ENCODE assay signal across 20 cellular contexts in the genomic region with DNA sequence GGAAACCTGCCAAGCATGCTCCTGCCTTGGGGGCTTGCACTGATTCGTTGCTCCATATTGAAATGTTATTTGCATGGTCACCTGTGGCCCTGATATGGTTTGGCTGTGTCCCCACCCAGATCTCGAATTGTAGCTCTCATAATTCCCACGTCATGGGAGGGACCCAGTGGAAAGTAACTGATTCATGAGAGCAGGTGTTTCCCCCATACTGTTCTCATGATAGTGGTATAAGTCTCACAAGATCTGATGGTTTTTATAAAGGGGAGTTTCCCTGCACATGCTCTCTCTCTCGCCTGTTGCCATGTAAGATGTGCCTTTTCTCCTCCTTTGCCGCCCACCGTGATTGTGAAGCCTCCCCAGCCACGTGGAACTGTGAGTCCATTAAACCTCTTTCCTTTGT.
DNase-seq lines count a peak whose midpoint lies in the region; ATAC-seq and TF ChIP-seq lines count a peak whose summit lies in the region.
"Had no signal": no experiment of that assay in that cellular context is flagged by ENCODE, and none has a peak within 500 bp of the region (broad histone marks: within the 10 kb centered on the region; RNA-seq: fewer than 3 reads in every experiment).

No MANE protein-coding gene starts in this region.

- H3K27me3 ChIP-seq in DND-41 (ENCODE audit: insufficient read depth, low read length, poor library complexity), result no peaks in the 10 kb centered on the region
- no peaks in the 10 kb centered on the region for H3K27me3 ChIP-seq in ascending aorta
- H3K27me3 ChIP-seq: BLaER1 treated with 17β-estradiol and CSF1 and Interleukin-3, amounts not matched to agents 10 nM and 100 nM had no signal

- H3K4me3 ChIP-seq in DND-41 (ENCODE audit: low read depth in 1 of 2, low read length in 2 of 2) (no peak overlapping the region; a peak in 1 of 4 replicates), ascending aorta (no peak overlapping the region)
- H3K4me3 ChIP-seq: A549; BLaER1 treated with 17β-estradiol and CSF1 and Interleukin-3, amounts not matched to agents 10 nM and 100 nM; GM12878 had no signal

- no peak for ATAC-seq in DND-41 (ENCODE audit: insufficient read depth, low read depth)
- ATAC-seq in activated T-helper 17 cell treated with anti-CD3 and anti-CD28 coated beads, Interleukin-2, amount 50 U/mL, for 72 hours (replicated peaks), result peak; percentile 62
- ATAC-seq: A549; CD8-positive, alpha-beta T cell; GM12878 had no signal

- H3K9me3 Mint-ChIP-seq in activated CD4-positive, alpha-beta T cell treated with anti-CD3 and anti-CD28 coated beads, Interleukin-2, amount 10 ng/mL, durations not matched to agents 24 days and 14 days, result peaks cover 24% of the 10 kb centered on the region
- H3K9me3 Mint-ChIP-seq in activated T-helper 17 cell treated with anti-CD3 and anti-CD28 coated beads, Interleukin-2, amount 50 U/mL, for 72 hours, result peaks cover 17% of the 10 kb centered on the region
- peaks cover 17% of the 10 kb centered on the region for H3K9me3 Mint-ChIP-seq in activated CD4-positive, alpha-beta memory T cell treated with anti-CD3 and anti-CD28 coated beads, Interleukin-2, amount 10 ng/mL, durations not matched to agents 7 days and 5 days

- no peaks in the 10 kb centered on the region for H3K79me2 ChIP-seq in DND-41 (ENCODE audit: insufficient read depth, low read length)

- no peaks in the 10 kb centered on the region for H4K20me1 ChIP-seq in DND-41 (ENCODE audit: insufficient read depth, low read length)
- H4K20me1 ChIP-seq: BLaER1 treated with 17β-estradiol and CSF1 and Interleukin-3, amounts not matched to agents 10 nM and 100 nM had no signal

- CTCF ChIA-PET in activated CD4-positive, alpha-beta memory T cell treated with anti-CD3 and anti-CD28 coated beads, Interleukin-2, amount 10 ng/mL, durations not matched to agents 7 days and 5 days (lab: Charles Lee), result no interaction called here

- TF ChIP-seq CTCF in DND-41 (IDR thresholded peaks at IDR 0.05; ENCODE audit: borderline replicate concordance, extremely low read depth, low read length, poor library complexity, severe bottlenecking) (no peak), ascending aorta (IDR thresholded peaks at IDR 0.05) (no peak)

- H3K4me3 Mint-ChIP-seq in activated CD4-positive, alpha-beta T cell treated with anti-CD3 and anti-CD28 coated beads, Interleukin-2, amount 10 ng/mL, durations not matched to agents 24 days and 14 days, result no peak overlapping the region
- no peak overlapping the region for H3K4me3 Mint-ChIP-seq in activated T-helper 17 cell treated with anti-CD3 and anti-CD28 coated beads, Interleukin-2, amount 50 U/mL, for 72 hours
- H3K4me3 Mint-ChIP-seq in activated CD4-positive, alpha-beta memory T cell treated with anti-CD3 and anti-CD28 coated beads, Interleukin-2, amount 10 ng/mL, durations not matched to agents 7 days and 5 days, result no peak overlapping the region
- H3K4me3 Mint-ChIP-seq: B cell; CD4-positive, alpha-beta T cell; CD8-positive, alpha-beta T cell had no signal

- H3K27ac ChIP-seq in DND-41 (ENCODE audit: low read length), result peak overlapping the region; percentile 76; the same call in 1 of the 2 replicates
- H3K27ac ChIP-seq in ascending aorta, result no peak overlapping the region
- H3K27ac ChIP-seq: 22Rv1; A549; BLaER1 treated with 17β-estradiol and CSF1 and Interleukin-3, amounts not matched to agents 10 nM and 100 nM; C4-2B had no signal

- H3K9me3 ChIP-seq in DND-41 (ENCODE audit: insufficient read depth, low read length, severe bottlenecking) (peaks cover 16% of the 10 kb centered on the region), ascending aorta (no peaks in the 10 kb centered on the region)

- H3K36me3 ChIP-seq in DND-41 (ENCODE audit: insufficient read depth, low read length), result peaks cover 8% of the 10 kb centered on the region; the same call in 1 of the 2 replicates
- H3K36me3 ChIP-seq in ascending aorta, result no peaks in the 10 kb centered on the region
- H3K36me3 ChIP-seq: BLaER1 treated with 17β-estradiol and CSF1 and Interleukin-3, amounts not matched to agents 10 nM and 100 nM had no signal

- H3K27ac Mint-ChIP-seq in activated CD4-positive, alpha-beta T cell treated with anti-CD3 and anti-CD28 coated beads, Interleukin-2, amount 10 ng/mL, durations not matched to agents 24 days and 14 days, result peak overlapping the region; percentile 4
- H3K27ac Mint-ChIP-seq in activated T-helper 17 cell treated with anti-CD3 and anti-CD28 coated beads, Interleukin-2, amount 50 U/mL, for 72 hours, result no peak overlapping the region
- H3K27ac Mint-ChIP-seq in activated CD4-positive, alpha-beta memory T cell treated with anti-CD3 and anti-CD28 coated beads, Interleukin-2, amount 10 ng/mL, durations not matched to agents 7 days and 5 days, result no peak overlapping the region
- H3K27ac Mint-ChIP-seq: B cell; CD4-positive, alpha-beta T cell; CD8-positive, alpha-beta T cell had no signal

- peaks cover 73% of the 10 kb centered on the region for H3K4me1 ChIP-seq in DND-41 (ENCODE audit: insufficient read depth, low read length)
- no peaks in the 10 kb centered on the region for H3K4me1 ChIP-seq in ascending aorta
- H3K4me1 ChIP-seq: Caco-2 had no signal

- intact Hi-C loops in activated CD4-positive, alpha-beta T cell treated with anti-CD3 and anti-CD28 coated beads, Interleukin-2, amount 10 ng/mL, durations not matched to agents 24 days and 14 days (cut with micrococcal nuclease), result no loop called here
- intact Hi-C loops in ascending aorta (cut with DNase I), result no loop called here

- peaks cover 28% of the 10 kb centered on the region for H3K4me1 Mint-ChIP-seq in activated CD4-positive, alpha-beta T cell treated with anti-CD3 and anti-CD28 coated beads, Interleukin-2, amount 10 ng/mL, durations not matched to agents 24 days and 14 days
- H3K4me1 Mint-ChIP-seq in activated T-helper 17 cell treated with anti-CD3 and anti-CD28 coated beads, Interleukin-2, amount 50 U/mL, for 72 hours, result peaks cover 13% of the 10 kb centered on the region
- H3K4me1 Mint-ChIP-seq in activated CD4-positive, alpha-beta memory T cell treated with anti-CD3 and anti-CD28 coated beads, Interleukin-2, amount 10 ng/mL, durations not matched to agents 7 days and 5 days, result peaks cover 15% of the 10 kb centered on the region
- H3K4me1 Mint-ChIP-seq: B cell had no signal

- H3K9ac ChIP-seq in DND-41 (ENCODE audit: low read depth, low read length), result no peak overlapping the region
- H3K9ac ChIP-seq: BLaER1 treated with 17β-estradiol and CSF1 and Interleukin-3, amounts not matched to agents 10 nM and 100 nM had no signal

- POLR2A ChIA-PET in activated CD4-positive, alpha-beta memory T cell treated with anti-CD3 and anti-CD28 coated beads, Interleukin-2, amount 10 ng/mL, durations not matched to agents 7 days and 5 days (lab: Charles Lee), result no interaction called here

- no peaks in the 10 kb centered on the region for H3K27me3 Mint-ChIP-seq in activated CD4-positive, alpha-beta T cell treated with anti-CD3 and anti-CD28 coated beads, Interleukin-2, amount 10 ng/mL, durations not matched to agents 24 days and 14 days
- H3K27me3 Mint-ChIP-seq in activated T-helper 17 cell treated with anti-CD3 and anti-CD28 coated beads, Interleukin-2, amount 50 U/mL, for 72 hours, result no peaks in the 10 kb centered on the region
- H3K27me3 Mint-ChIP-seq in activated CD4-positive, alpha-beta memory T cell treated with anti-CD3 and anti-CD28 coated beads, Interleukin-2, amount 10 ng/mL, durations not matched to agents 7 days and 5 days, result no peaks in the 10 kb centered on the region
- H3K27me3 Mint-ChIP-seq: CD4-positive, alpha-beta T cell had no signal

- DNase-seq in activated CD4-positive, alpha-beta T cell treated with anti-CD3 and anti-CD28 coated beads, Interleukin-2, amount 10 ng/mL, durations not matched to agents 24 days and 14 days, result no peak
- DNase-seq in activated CD4-positive, alpha-beta T cell treated with anti-CD3 and anti-CD28 coated beads, Interleukin-2, amount 50 U/mL, for 48 hours, result no peak
- no peak for DNase-seq in DND-41
- no peak for DNase-seq in ascending aorta (ENCODE audit: low spot score in 2 of 2)
- no peak for DNase-seq in activated CD4-positive, alpha-beta memory T cell treated with anti-CD3 and anti-CD28 coated beads, Interleukin-2, amount 10 ng/mL, durations not matched to agents 7 days and 5 days
- DNase-seq: AML-193; Caco-2; Calu3; CD4-positive, alpha-beta T cell; CD8-positive, alpha-beta T cell; DMS79 treated with DMSO at 0.1 percent for 48 hours; EL; GDM1 had no signal

- no peak overlapping the region for H2AFZ ChIP-seq in DND-41 (ENCODE audit: low read depth, low read length)

- no peak overlapping the region for H3K4me2 ChIP-seq in DND-41 (ENCODE audit: insufficient read depth, low read length)
- H3K4me2 ChIP-seq: A549; BLaER1 treated with 17β-estradiol and CSF1 and Interleukin-3, amounts not matched to agents 10 nM and 100 nM had no signal

- peaks cover 7% of the 10 kb centered on the region for H3K36me3 Mint-ChIP-seq in activated CD4-positive, alpha-beta T cell treated with anti-CD3 and anti-CD28 coated beads, Interleukin-2, amount 10 ng/mL, durations not matched to agents 24 days and 14 days (ENCODE audit: low read depth)
- H3K36me3 Mint-ChIP-seq in activated T-helper 17 cell treated with anti-CD3 and anti-CD28 coated beads, Interleukin-2, amount 50 U/mL, for 72 hours (ENCODE audit: low read depth), result no peaks in the 10 kb centered on the region
- H3K36me3 Mint-ChIP-seq in activated CD4-positive, alpha-beta memory T cell treated with anti-CD3 and anti-CD28 coated beads, Interleukin-2, amount 10 ng/mL, durations not matched to agents 7 days and 5 days (ENCODE audit: low read depth), result peaks cover 7% of the 10 kb centered on the region
- H3K36me3 Mint-ChIP-seq: CD8-positive, alpha-beta T cell had no signal
